ENCODE assay signal across 12 cellular contexts in genomic region chr14:96056509-96057422, GRCh38. TPM values are rescaled to one million over a fixed set of nuclear protein-coding genes. Genes with fewer than 3 reads are reported as not detected.
DNase-seq lines count a peak whose midpoint lies in the region; ATAC-seq and TF ChIP-seq lines count a peak whose summit lies in the region.
"Had no signal": no experiment of that assay in that cellular context is flagged by ENCODE, and none has a peak within 500 bp of the region (broad histone marks: within the 10 kb centered on the region; RNA-seq: fewer than 3 reads in every experiment).

No MANE protein-coding gene starts in this region.

- DNase-seq in DND-41: no peak
- peak; percentile 78 for DNase-seq in NCI-H82 treated with DMSO at 0.1 percent for 48 hours (lab: John Stamatoyannopoulos, UW; ENCODE audit: unreplicated experiment)
- DNase-seq in activated gamma-delta T cell (lab: John Stamatoyannopoulos, UW): no peak
- no peak for DNase-seq in ACHN
- DNase-seq: dermis blood vessel endothelial cell, EL had no signal

- peaks cover 15 to 54% (median 47%) of the 10 kb centered on the region in 10 experiments for H3K4me1 ChIP-seq in BLaER1 treated with 17β-estradiol and CSF1 and Interleukin-3, amounts not matched to agents 10 nM and 100 nM
- no peaks in the 10 kb centered on the region for H3K4me1 ChIP-seq in DND-41 (ENCODE audit: insufficient read depth, low read length)
- H3K4me1 ChIP-seq: parathyroid adenoma had no signal

- H4K20me1 ChIP-seq in BLaER1 treated with 17β-estradiol and CSF1 and Interleukin-3, amounts not matched to agents 10 nM and 100 nM: peaks cover 0 to 81% (median 52%) of the 10 kb centered on the region in 11 experiments; a peak in 17 of 22 replicates
- H4K20me1 ChIP-seq in DND-41 (ENCODE audit: insufficient read depth, low read length): no peaks in the 10 kb centered on the region

- no peak overlapping the region for H3K4me3 ChIP-seq in BLaER1 treated with 17β-estradiol and CSF1 and Interleukin-3, amounts not matched to agents 10 nM and 100 nM
- no peak overlapping the region for H3K4me3 ChIP-seq in DND-41 (ENCODE audit: low read depth in 1 of 2, low read length in 2 of 2)
- H3K4me3 ChIP-seq: lung had no signal

- in situ Hi-C loops in ACHN (cut with HindIII; ENCODE audit: low pct_ligation_motif_present, low pct_unique_long_range_greater_than_20kb, low sequenced_read_pairs): no loop called here

- no peaks in the 10 kb centered on the region for H3K79me2 ChIP-seq in DND-41 (ENCODE audit: insufficient read depth, low read length)
- H3K79me2 ChIP-seq: parathyroid adenoma had no signal

- no peak overlapping the region for H3K27ac ChIP-seq in BLaER1 treated with 17β-estradiol and CSF1 and Interleukin-3, amounts not matched to agents 10 nM and 100 nM
- no peak overlapping the region for H3K27ac ChIP-seq in DND-41 (ENCODE audit: low read length)
- H3K27ac ChIP-seq: parathyroid adenoma had no signal

- H3K4me2 ChIP-seq in BLaER1 treated with 17β-estradiol and CSF1 and Interleukin-3, amounts not matched to agents 10 nM and 100 nM: peak overlapping the region in 6 of 11 experiments; percentile 22 to 73 (median 70); a peak in 6 of 22 replicates
- H3K4me2 ChIP-seq in DND-41 (ENCODE audit: insufficient read depth, low read length): no peak overlapping the region

- H3K9me3 ChIP-seq in BLaER1 treated with 17β-estradiol and CSF1 and Interleukin-3, amounts not matched to agents 10 nM and 100 nM (replicated peaks in 1 of 11): no peaks in the 10 kb centered on the region
- H3K9me3 ChIP-seq in DND-41 (ENCODE audit: insufficient read depth, low read length, severe bottlenecking): no peaks in the 10 kb centered on the region

- peak overlapping the region in 1 of 11 experiments; percentile 43; a peak in 1 of 22 replicates for H3K9ac ChIP-seq in BLaER1 treated with 17β-estradiol and CSF1 and Interleukin-3, amounts not matched to agents 10 nM and 100 nM
- H3K9ac ChIP-seq in DND-41 (ENCODE audit: low read depth, low read length): no peak overlapping the region
- H3K9ac ChIP-seq: parathyroid adenoma had no signal

- H3K36me3 ChIP-seq in BLaER1 treated with 17β-estradiol and CSF1 and Interleukin-3, amounts not matched to agents 10 nM and 100 nM: peaks cover 0 to 52% (median 17%) of the 10 kb centered on the region in 11 experiments; a peak in 13 of 22 replicates
- no peaks in the 10 kb centered on the region for H3K36me3 ChIP-seq in DND-41 (ENCODE audit: insufficient read depth, low read length)

- ATAC-seq in DND-41 (ENCODE audit: insufficient read depth, low read depth) (no peak), esophagus mucosa (peak; percentile 33), HG03175 (IDR thresholded peaks at IDR 0.05; ENCODE audit: unreplicated experiment) (no peak), GM21825 (IDR thresholded peaks at IDR 0.05; ENCODE audit: unreplicated experiment) (no peak)

- TF ChIP-seq CTCF in DND-41 (IDR thresholded peaks at IDR 0.05; ENCODE audit: borderline replicate concordance, extremely low read depth, low read length, poor library complexity, severe bottlenecking): peak; percentile 15

- H3K27me3 ChIP-seq in BLaER1 treated with 17β-estradiol and CSF1 and Interleukin-3, amounts not matched to agents 10 nM and 100 nM: no peaks in the 10 kb centered on the region
- peaks cover 23% of the 10 kb centered on the region for H3K27me3 ChIP-seq in DND-41 (ENCODE audit: insufficient read depth, low read length, poor library complexity)

- H2AFZ ChIP-seq in DND-41 (ENCODE audit: low read depth, low read length): no peak overlapping the region
- H2AFZ ChIP-seq: parathyroid adenoma had no signal

RNA-seq across cellular contexts. Expression of gene C14orf132, which starts 17.6 kb away (rescaled TPM):
- 3.7 TPM for total RNA-seq in esophagus mucosa
